In genomic region chr14:25833341-25834121, GRCh38 we compare ENCODE assay signal across 9 cellular contexts.
A peak's percentile ranks its signal among the peaks of the same experiment; 100 is the strongest.
DNase-seq lines count a peak whose midpoint lies in the region; ATAC-seq and TF ChIP-seq lines count a peak whose summit lies in the region.
"Had no signal": no experiment of that assay in that cellular context is flagged by ENCODE, and none has a peak within 500 bp of the region (broad histone marks: within the 10 kb centered on the region; RNA-seq: fewer than 3 reads in every experiment).

No MANE protein-coding gene starts in this region.

- H3K79me2 ChIP-seq in Karpas-422 (ENCODE audit: low read length): no peaks in the 10 kb centered on the region
- H3K79me2 ChIP-seq: parathyroid adenoma had no signal

- H3K9me2 ChIP-seq in Karpas-422 (replicated peaks; ENCODE audit: insufficient read depth, low read length): no peaks in the 10 kb centered on the region

- no peak overlapping the region for H3K4me2 ChIP-seq in Karpas-422 (ENCODE audit: low read depth, low read length, poor library complexity, severe bottlenecking)

- H4K20me1 ChIP-seq in Karpas-422 (ENCODE audit: insufficient read depth, low read depth, low read length): no peaks in the 10 kb centered on the region

- H3K9ac ChIP-seq in Karpas-422 (ENCODE audit: low read length): no peak overlapping the region
- H3K9ac ChIP-seq: parathyroid adenoma had no signal

- DNase-seq in Ammon's horn (ENCODE audit: low spot score): peak; percentile 72
- DNase-seq in Karpas-422: peak; percentile 77
- peak; percentile 78 to 90 for DNase-seq in SHP77 (lab: John Stamatoyannopoulos, UW)
- DNase-seq in head of caudate nucleus: peak; percentile 41 to 87 (median 70)
- peak; percentile 85 for DNase-seq in superior temporal gyrus (ENCODE audit: extremely low spot score)
- DNase-seq in heart right ventricle: no peak

- peaks cover 70% of the 10 kb centered on the region for H3K9me3 ChIP-seq in Karpas-422 (ENCODE audit: low read length)
- no peaks in the 10 kb centered on the region for H3K9me3 ChIP-seq in heart right ventricle

- 52 to 54% methylated on average over 12 of the region's 12 CpGs for WGBS in heart right ventricle, 2 donors

- no peak overlapping the region for H3K4me3 ChIP-seq in Karpas-422 (ENCODE audit: low read length)
- H3K4me3 ChIP-seq in heart right ventricle: no peak overlapping the region

- no peaks in the 10 kb centered on the region for H3K4me1 ChIP-seq in Karpas-422 (ENCODE audit: low read length)
- H3K4me1 ChIP-seq in heart right ventricle: no peaks in the 10 kb centered on the region
- H3K4me1 ChIP-seq: parathyroid adenoma had no signal

- no peak for ATAC-seq in GM21381 (IDR thresholded peaks at IDR 0.05; ENCODE audit: unreplicated experiment)
- no peak for ATAC-seq in HG02870 (IDR thresholded peaks at IDR 0.05; ENCODE audit: unreplicated experiment)
- no peak for ATAC-seq in heart right ventricle

- H3K36me3 ChIP-seq in Karpas-422 (ENCODE audit: insufficient read depth, low read length): no peaks in the 10 kb centered on the region
- H3K36me3 ChIP-seq in heart right ventricle: no peaks in the 10 kb centered on the region

- H2AFZ ChIP-seq in Karpas-422 (ENCODE audit: low read length): no peak overlapping the region
- H2AFZ ChIP-seq: parathyroid adenoma had no signal

- H3K27me3 ChIP-seq in Karpas-422 (ENCODE audit: low read length) (no peaks in the 10 kb centered on the region), heart right ventricle (no peaks in the 10 kb centered on the region)

- peak in 3 of 9 donors; percentile 13 to 34 (median 14) for TF ChIP-seq CTCF in heart right ventricle (IDR thresholded peaks at IDR 0.05)

- no peak overlapping the region for H3K27ac ChIP-seq in Karpas-422 (ENCODE audit: low read length)
- H3K27ac ChIP-seq in heart right ventricle: no peak overlapping the region
- H3K27ac ChIP-seq: parathyroid adenoma had no signal

- intact Hi-C loops in head of caudate nucleus (cut with DNase I): no loop called here
- intact Hi-C loops in heart right ventricle (cut with DNase I): no loop called here

Comparison
In these comparisons a context has a peak if more than half of its experiments do, and no peak if none do; other contexts are left out.
1. DNase-seq: peak in Ammon's horn (single experiment), Karpas-422 (single experiment), SHP77 (2 of 2), head of caudate nucleus (42 of 42) and superior temporal gyrus (single experiment); none in heart right ventricle (0 of 2).